ENCODE assay signal across 8 cellular contexts in genomic region chr3:52197842-52198625, GRCh38. TPM values are rescaled to one million over a fixed set of nuclear protein-coding genes. Genes with fewer than 3 reads are reported as not detected.
DNase-seq lines count a peak whose midpoint lies in the region; ATAC-seq, FAIRE-seq and TF ChIP-seq lines count a peak whose summit lies in the region.

ALAS1 (plus strand) TSS chr3:52198160; CDS start chr3:52199242, 1,082 bp downstream.

- H3K9me2 ChIP-seq in hepatocyte (replicated peaks; ENCODE audit: insufficient read depth): no peaks in the 10 kb centered on the region

- H3K27me3 Mint-ChIP-seq in astrocyte (ENCODE audit: low read depth, unreplicated experiment): peaks cover 7% of the 10 kb centered on the region

- H3K27me3 ChIP-seq in astrocyte (ENCODE audit: insufficient read depth, low read length): no peaks in the 10 kb centered on the region
- H3K27me3 ChIP-seq in hepatocyte: no peaks in the 10 kb centered on the region

- peaks cover 11% of the 10 kb centered on the region for H3K36me3 Mint-ChIP-seq in astrocyte (ENCODE audit: low read depth, unreplicated experiment)

- peak within 1 kb of the TSS; percentile 91 for H3K4me3 ChIP-seq in astrocyte (ENCODE audit: insufficient read depth, low read depth, low read length)
- peak within 1 kb of the TSS; percentile 74 for H3K4me3 ChIP-seq in hepatocyte

- H3K9me3 Mint-ChIP-seq in astrocyte (ENCODE audit: unreplicated experiment): no peaks in the 10 kb centered on the region

- H3K4me3 Mint-ChIP-seq in astrocyte (ENCODE audit: unreplicated experiment): peak within 1 kb of the TSS; percentile 99

- no peak for FAIRE-seq in astrocyte (lab: Jason Lieb, UNC)

- peak; percentile 99 for TF ChIP-seq POLR2A in GM18505 (IDR thresholded peaks at IDR 0.05; ENCODE audit: borderline replicate concordance, extremely low read depth, insufficient read depth, insufficient read length)

- H3K27ac ChIP-seq in astrocyte (ENCODE audit: low read depth, low read length) (peak within 1 kb of the TSS; percentile 64), hepatocyte (peak within 1 kb of the TSS; percentile 91)

- DNase-seq in NCI-H1930 (lab: John Stamatoyannopoulos, UW) (peak; percentile 66 to 82), T-helper 22 cell (ENCODE audit: low read depth) (peak; percentile 88), astrocyte (ENCODE audit: low read depth) (peak; percentile 45), hepatocyte (ENCODE audit: low spot score) (peak; percentile 97), retina (peak; percentile 98), cortex of kidney (lab: John Stamatoyannopoulos, UW) (no peak)

- H3K4me1 ChIP-seq in astrocyte (ENCODE audit: insufficient read depth, low read length) (peaks cover 10% of the 10 kb centered on the region), hepatocyte (ENCODE audit: insufficient read depth) (peaks cover 23% of the 10 kb centered on the region)

- peaks cover 22% of the 10 kb centered on the region for H3K36me3 ChIP-seq in astrocyte (ENCODE audit: insufficient read depth, low read length)
- no peaks in the 10 kb centered on the region for H3K36me3 ChIP-seq in hepatocyte (replicated peaks; ENCODE audit: insufficient read depth, low read depth)

- H3K79me2 ChIP-seq in astrocyte (ENCODE audit: insufficient read depth, low read length): peaks cover 20% of the 10 kb centered on the region
- peaks cover 36% of the 10 kb centered on the region for H3K79me2 ChIP-seq in hepatocyte

- H4K20me1 ChIP-seq in astrocyte (ENCODE audit: insufficient read depth, low read length) (peaks cover 18% of the 10 kb centered on the region), hepatocyte (ENCODE audit: insufficient read depth, poor library complexity, severe bottlenecking) (no peaks in the 10 kb centered on the region)

- peak within 1 kb of the TSS; percentile 91 for H2AFZ ChIP-seq in astrocyte (ENCODE audit: low read depth, low read length)
- peak within 1 kb of the TSS; percentile 72 for H2AFZ ChIP-seq in hepatocyte

- H3K27ac Mint-ChIP-seq in astrocyte (ENCODE audit: unreplicated experiment): peak within 1 kb of the TSS; percentile 92

- H3K4me2 ChIP-seq in astrocyte (ENCODE audit: low read length) (peak within 1 kb of the TSS; percentile 98), hepatocyte (peak within 1 kb of the TSS; percentile 95)

- no peaks in the 10 kb centered on the region for H3K9me3 ChIP-seq in astrocyte (ENCODE audit: insufficient read depth, low read depth, low read length)
- no peaks in the 10 kb centered on the region for H3K9me3 ChIP-seq in hepatocyte (ENCODE audit: low read depth)

- TF ChIP-seq CTCF in astrocyte (IDR thresholded peaks at IDR 0.05; ENCODE audit: insufficient read depth, low read depth, low read length) (no peak), hepatocyte (IDR thresholded peaks at IDR 0.05; ENCODE audit: poor library complexity) (no peak)

- ATAC-seq in GM18505 (IDR thresholded peaks at IDR 0.05; ENCODE audit: unreplicated experiment) (peak; percentile 82), HG02938 (IDR thresholded peaks at IDR 0.05; ENCODE audit: unreplicated experiment) (peak; percentile 69)

- H3K4me1 Mint-ChIP-seq in astrocyte (ENCODE audit: low read depth, unreplicated experiment): peaks cover 17% of the 10 kb centered on the region

- peak within 1 kb of the TSS; percentile 94 for H3K9ac ChIP-seq in astrocyte (ENCODE audit: low read length)

- WGBS in hepatocyte (ENCODE audit: low lambda C conversion rate, missing lambda C conversion rate): 4% methylated on average over 60 of the region's 71 CpGs

RNA-seq across cellular contexts. Expression of gene ALAS1, which starts in this region (rescaled TPM):
- total RNA-seq in astrocyte: 51.4 and 56.3 TPM in 2 replicates
- total RNA-seq in hepatocyte: 81.8 and 85.3 TPM in 2 replicates
- 90.1 and 91.2 TPM in 2 replicates for polyA plus RNA-seq in hepatocyte
